In genomic region chr5:74017112-74017511, GRCh38 we compare ENCODE assay signal across 13 cellular contexts.
DNase-seq lines count a peak whose midpoint lies in the region; TF ChIP-seq lines count a peak whose summit lies in the region.
"Had no signal": no experiment of that assay in that cellular context is flagged by ENCODE, and none has a peak within 500 bp of the region (broad histone marks: within the 10 kb centered on the region; RNA-seq: fewer than 3 reads in every experiment).

No MANE protein-coding gene starts in this region.

- no peak overlapping the region for H2BK12ac ChIP-seq in trophoblast cell (ENCODE audit: low read length)

- no peak overlapping the region for H4K8ac ChIP-seq in trophoblast cell (ENCODE audit: low read depth, low read length)

- peak in 1 of 2 donors; percentile 31 for TF ChIP-seq CTCF in mammary epithelial cell (conservative IDR thresholded peaks at IDR 0.05 in 1 of 2, IDR thresholded peaks at IDR 0.05 in 1 of 2; ENCODE audit: extremely low read depth in 1 of 2, insufficient read depth in 1 of 2, low read depth in 1 of 2, low read length in 2 of 2)

- intact Hi-C loops in mammary epithelial cell (cut with micrococcal nuclease): loop anchor here (2.0 kb wide), 1 partner anchor 22 kb away; no protein-coding TSS in a partner anchor

- H3K4me3 ChIP-seq in mammary epithelial cell (replicated peaks in 1 of 3; ENCODE audit: insufficient read depth in 1 of 3, low read depth in 2 of 3, low read length in 3 of 3): no peak overlapping the region
- H3K4me3 ChIP-seq in trophoblast cell (ENCODE audit: low read depth, low read length): no peak overlapping the region
- H3K4me3 ChIP-seq: Peyer's patch had no signal

- no peak overlapping the region for H2BK120ac ChIP-seq in trophoblast cell (ENCODE audit: insufficient read depth, low read length, poor library complexity)

- H3K9ac ChIP-seq in mammary epithelial cell (ENCODE audit: insufficient read depth, low read length) (peak overlapping the region; percentile 65), trophoblast cell (ENCODE audit: low read length) (no peak overlapping the region)

- no peak overlapping the region for H2BK5ac ChIP-seq in trophoblast cell (ENCODE audit: low read depth, low read length, poor library complexity)

- no peak overlapping the region for H3K4ac ChIP-seq in trophoblast cell (ENCODE audit: low read depth, low read length)

- no peak overlapping the region for H2AK5ac ChIP-seq in trophoblast cell (ENCODE audit: low read length)

- no peaks in the 10 kb centered on the region for H3K9me3 ChIP-seq in mammary epithelial cell (replicated peaks; ENCODE audit: insufficient read depth, low read length)
- H3K9me3 ChIP-seq in trophoblast cell (ENCODE audit: insufficient read depth, low read depth, low read length): no peaks in the 10 kb centered on the region
- H3K9me3 ChIP-seq: Peyer's patch had no signal

- 0% methylated on average over 2 of the region's 2 CpGs for WGBS in mammary epithelial cell (ENCODE audit: low coverage, missing lambda C conversion rate)
- no CpG with 5 or more reads among the region's 2 CpGs for WGBS in trophoblast cell (ENCODE audit: extremely low coverage, insufficient coverage, insufficient read length)

- H4K20me1 ChIP-seq in mammary epithelial cell (ENCODE audit: insufficient read depth, low read length): no peaks in the 10 kb centered on the region

- no peaks in the 10 kb centered on the region for H3K36me3 ChIP-seq in mammary epithelial cell (ENCODE audit: insufficient read depth, low read length)
- no peaks in the 10 kb centered on the region for H3K36me3 ChIP-seq in trophoblast cell (ENCODE audit: control insufficient read depth in 1 of 2, insufficient read depth in 2 of 2, low read length in 2 of 2)
- H3K36me3 ChIP-seq: Peyer's patch had no signal

- in situ Hi-C loops in mammary epithelial cell (cut with MboI; ENCODE audit: low sequenced_read_pairs in 2 of 2): no loop called here

- no TSS peak for BruUV-seq in mammary epithelial cell (replicated peaks; lab: Mats Ljungman, UMichigan)

- H3K79me1 ChIP-seq in trophoblast cell (ENCODE audit: low read length): no peaks in the 10 kb centered on the region

- H3K4me2 ChIP-seq in mammary epithelial cell (ENCODE audit: insufficient read depth, low read depth, low read length): peak overlapping the region; percentile 54
- H3K4me2 ChIP-seq in trophoblast cell (ENCODE audit: low read length): no peak overlapping the region

- H3K79me2 ChIP-seq in mammary epithelial cell (ENCODE audit: insufficient read depth, low read length) (no peaks in the 10 kb centered on the region), trophoblast cell (ENCODE audit: control insufficient read depth, insufficient read depth, low read length, poor library complexity) (no peaks in the 10 kb centered on the region)

- H3K27me3 ChIP-seq in mammary epithelial cell (ENCODE audit: insufficient read depth, low read length) (no peaks in the 10 kb centered on the region), trophoblast cell (ENCODE audit: insufficient read depth, low read length) (peaks cover 3% of the 10 kb centered on the region)
- H3K27me3 ChIP-seq: Peyer's patch had no signal

- no peak overlapping the region for H3K14ac ChIP-seq in trophoblast cell (ENCODE audit: low read length)

- dilution Hi-C loops in mammary epithelial cell (cut with HindIII; ENCODE audit: low sequenced_read_pairs): loop anchor here (25.0 kb wide), 1 partner anchor 105 kb away; no protein-coding TSS in a partner anchor

- H2AFZ ChIP-seq in mammary epithelial cell (ENCODE audit: low read depth, low read length) (peak overlapping the region; percentile 23), trophoblast cell (ENCODE audit: insufficient read depth, low read length, poor library complexity) (no peak overlapping the region)

- no peak overlapping the region for H3K18ac ChIP-seq in trophoblast cell (ENCODE audit: low read length)

- DNase-seq in ELF-1 (ENCODE audit: low read depth, low spot score) (peak; percentile 45), M059J (ENCODE audit: low read depth) (peak; percentile 79), mammary epithelial cell (peak; percentile 94), trophoblast cell (peak; percentile 58 to 81), KG1 (lab: John Stamatoyannopoulos, UW) (no peak), HK-2 (ENCODE audit: unreplicated experiment) (no peak), NCI-H345 treated with DMSO at 0.1 percent for 48 hours (lab: John Stamatoyannopoulos, UW; ENCODE audit: unreplicated experiment) (no peak)
- no peak for DNase-seq in stimulated activated CD4-positive, alpha-beta T cell treated with anti-CD3 and anti-CD28 coated beads, Interleukin-1b, Interleukin-23, amount 100 ng/mL, for 48 hours
- DNase-seq: activated naive CD8-positive, alpha-beta T cell treated with anti-CD3 and anti-CD28 coated beads, Interleukin-2, amount 10 ng/mL, durations not matched to agents 7 days and 5 days; activated T-cell treated with anti-CD3 and anti-CD28 coated beads, Interleukin-2, amount 50 U/mL, for 1 hour; CD4-positive, CD25-positive, alpha-beta regulatory T cell; Peyer's patch; stimulated activated naive CD8-positive, alpha-beta T cell treated with anti-CD3 and anti-CD28 coated beads, Interleukin-15, Interleukin-2, amounts not matched to agents 100 U/mL and 50 U/mL, for 24 hours had no signal

- H3K4me1 ChIP-seq in mammary epithelial cell (ENCODE audit: insufficient read depth, low read length) (peaks cover 42% of the 10 kb centered on the region), trophoblast cell (ENCODE audit: control insufficient read depth in 1 of 2, insufficient read depth in 2 of 2, low read length in 2 of 2) (peaks cover 4 to 5% of the 10 kb centered on the region in 2 experiments)
- H3K4me1 ChIP-seq: Peyer's patch had no signal

- H3K27ac ChIP-seq in mammary epithelial cell (ENCODE audit: insufficient read depth, low read depth, low read length) (peak overlapping the region; percentile 82), trophoblast cell (ENCODE audit: low read depth, low read length) (no peak overlapping the region)
- H3K27ac ChIP-seq: Peyer's patch had no signal

- H4K12ac ChIP-seq in trophoblast cell (ENCODE audit: low read depth, low read length): no peak overlapping the region

- H4K91ac ChIP-seq in trophoblast cell (ENCODE audit: low read depth, low read length): no peak overlapping the region

- CTCF ChIA-PET in mammary epithelial cell (lab: Charles Lee; ENCODE audit: low non-redundant PET): no interaction called here

- H3K23ac ChIP-seq in trophoblast cell (ENCODE audit: low read length): no peak overlapping the region

Comparison
In these comparisons a context has a peak if more than half of its experiments do, and no peak if none do; other contexts are left out.
1. DNase-seq: peak in ELF-1 (single experiment), M059J (single experiment), mammary epithelial cell (single experiment) and trophoblast cell (2 of 2); none in KG1 (single experiment), stimulated activated CD4-positive, alpha-beta T cell treated with anti-CD3 and anti-CD28 coated beads, Interleukin-1b, Interleukin-23, amount 100 ng/mL, for 48 hours (single experiment), HK-2 (single experiment) and NCI-H345 treated with DMSO at 0.1 percent for 48 hours (single experiment).